ENCODE assay signal across 10 cellular contexts in genomic region chr1:61226791-61227567, GRCh38.
A peak's percentile ranks its signal among the peaks of the same experiment; 100 is the strongest.
DNase-seq lines count a peak whose midpoint lies in the region; ATAC-seq and TF ChIP-seq lines count a peak whose summit lies in the region.
"Had no signal": no experiment of that assay in that cellular context is flagged by ENCODE, and none has a peak within 500 bp of the region (broad histone marks: within the 10 kb centered on the region; RNA-seq: fewer than 3 reads in every experiment).

No MANE protein-coding gene starts in this region.

- POLR2A ChIA-PET in naive thymus-derived CD8-positive, alpha-beta T cell (lab: Charles Lee) = no interaction called here

- H3K36me3 Mint-ChIP-seq in naive thymus-derived CD8-positive, alpha-beta T cell = no peaks in the 10 kb centered on the region

- H3K27me3 ChIP-seq in gastroesophageal sphincter = no peaks in the 10 kb centered on the region
- H3K27me3 ChIP-seq in thoracic aorta (replicated peaks; ENCODE audit: insufficient read depth) = no peaks in the 10 kb centered on the region

- TF ChIP-seq POLR2A in gastroesophageal sphincter (IDR thresholded peaks at IDR 0.05) = no peak

- DNase-seq in NCI-H1105 (lab: John Stamatoyannopoulos, UW) (peak; percentile 96), RPMI8226 (peak; percentile 81), thoracic aorta (ENCODE audit: low spot score) (no peak), glomerular visceral epithelial cell (ENCODE audit: extremely low spot score) (no peak), NCI-H1930 (lab: John Stamatoyannopoulos, UW) (no peak), HPDE6-E6E7 (ENCODE audit: extremely low spot score) (no peak)
- DNase-seq in naive thymus-derived CD8-positive, alpha-beta T cell = no peak
- DNase-seq: activated CD4-positive, alpha-beta T cell treated with anti-CD3 and anti-CD28 coated beads, Interleukin-2, amount 10 ng/mL, durations not matched to agents 24 days and 14 days; NK-92 treated with Interleukin-12 subunit alpha and Interleukin-12 subunit beta, amount 100 ng/mL, for 24 hours had no signal

- peak; percentile 67 for ATAC-seq in gastroesophageal sphincter
- ATAC-seq in thoracic aorta (ENCODE audit: insufficient number of reproducible peaks, low FRiP score, low read depth) = no peak
- ATAC-seq in naive thymus-derived CD8-positive, alpha-beta T cell = no peak

- H3K4me3 Mint-ChIP-seq in naive thymus-derived CD8-positive, alpha-beta T cell = no peak overlapping the region
- H3K4me3 Mint-ChIP-seq: activated CD4-positive, alpha-beta T cell treated with anti-CD3 and anti-CD28 coated beads, Interleukin-2, amount 10 ng/mL, durations not matched to agents 24 days and 14 days had no signal

- H3K4me1 Mint-ChIP-seq in naive thymus-derived CD8-positive, alpha-beta T cell = no peaks in the 10 kb centered on the region
- H3K4me1 Mint-ChIP-seq: activated CD4-positive, alpha-beta T cell treated with anti-CD3 and anti-CD28 coated beads, Interleukin-2, amount 10 ng/mL, durations not matched to agents 24 days and 14 days had no signal

- H3K36me3 ChIP-seq in gastroesophageal sphincter (no peaks in the 10 kb centered on the region), thoracic aorta (no peaks in the 10 kb centered on the region)

- H3K4me1 ChIP-seq in gastroesophageal sphincter (peaks cover 0 to 87% (median 14%) of the 10 kb centered on the region in 3 donors), thoracic aorta (ENCODE audit: control insufficient read depth in 1 of 2, low read depth in 2 of 2) (peaks cover 39 to 66% of the 10 kb centered on the region in 2 donors)

- H3K27ac ChIP-seq in gastroesophageal sphincter (peak overlapping the region; percentile 40 to 69 (median 61)), thoracic aorta (peak overlapping the region; percentile 23 to 67)

- H3K4me3 ChIP-seq in gastroesophageal sphincter = peak overlapping the region; percentile 15 to 27
- H3K4me3 ChIP-seq in thoracic aorta = peak overlapping the region; percentile 69

- WGBS in gastroesophageal sphincter (ENCODE audit: low coverage in 1 of 2), 2 donors = 37 to 55% methylated on average over 11 to 12 of the region's 12 CpGs

- no peak for TF ChIP-seq EP300 in gastroesophageal sphincter (IDR thresholded peaks at IDR 0.05)

- TF ChIP-seq CTCF in gastroesophageal sphincter (IDR thresholded peaks at IDR 0.05) (no peak), thoracic aorta (IDR thresholded peaks at IDR 0.05) (no peak)

- no peak overlapping the region for H3K27ac Mint-ChIP-seq in naive thymus-derived CD8-positive, alpha-beta T cell
- H3K27ac Mint-ChIP-seq: activated CD4-positive, alpha-beta T cell treated with anti-CD3 and anti-CD28 coated beads, Interleukin-2, amount 10 ng/mL, durations not matched to agents 24 days and 14 days had no signal

- H3K9me3 Mint-ChIP-seq in naive thymus-derived CD8-positive, alpha-beta T cell = no peaks in the 10 kb centered on the region
- H3K9me3 Mint-ChIP-seq: activated CD4-positive, alpha-beta T cell treated with anti-CD3 and anti-CD28 coated beads, Interleukin-2, amount 10 ng/mL, durations not matched to agents 24 days and 14 days had no signal

- H3K27me3 Mint-ChIP-seq in naive thymus-derived CD8-positive, alpha-beta T cell = peaks cover 0 to 4% (median 1%) of the 10 kb centered on the region in 5 donors

- H3K9me3 ChIP-seq in gastroesophageal sphincter (no peaks in the 10 kb centered on the region), thoracic aorta (no peaks in the 10 kb centered on the region)

Comparison
In these comparisons a context has a peak if more than half of its experiments do, and no peak if none do; other contexts are left out.
1. DNase-seq: peak in NCI-H1105 (single experiment) and RPMI8226 (single experiment); none in thoracic aorta (single experiment), glomerular visceral epithelial cell (single experiment), naive thymus-derived CD8-positive, alpha-beta T cell (0 of 10), NCI-H1930 (0 of 2) and HPDE6-E6E7 (single experiment).